23 cellular contexts compared by ENCODE assay signal in the genomic region with DNA sequence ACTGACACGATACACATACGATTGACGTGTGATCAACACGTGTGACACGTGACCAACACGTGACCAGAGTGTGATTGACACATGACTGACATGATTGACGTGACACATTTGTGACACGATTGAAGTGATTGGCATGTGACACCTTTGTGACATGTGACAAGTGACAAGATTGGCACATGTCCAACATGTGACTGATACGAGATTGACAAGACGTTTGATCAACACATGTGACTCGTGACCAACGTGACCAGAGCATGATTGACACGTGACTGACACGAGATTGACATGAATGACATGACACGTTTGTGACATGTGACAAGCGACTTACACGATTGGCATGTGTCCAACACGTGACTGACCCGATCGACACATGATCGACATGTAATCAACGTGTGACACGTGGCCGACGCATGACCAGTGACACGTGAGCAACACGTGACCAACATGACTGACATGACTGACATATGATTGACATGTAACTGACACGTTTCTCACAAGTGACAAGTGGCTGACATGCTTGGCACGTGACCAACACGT. TPM values are rescaled to one million over a fixed set of nuclear protein-coding genes. Genes with fewer than 3 reads are reported as not detected.
A peak's percentile ranks its signal among the peaks of the same experiment; 100 is the strongest.
DNase-seq lines count a peak whose midpoint lies in the region; ATAC-seq, FAIRE-seq and TF ChIP-seq lines count a peak whose summit lies in the region.
"Had no signal": no experiment of that assay in that cellular context is flagged by ENCODE, and none has a peak within 500 bp of the region (broad histone marks: within the 10 kb centered on the region; RNA-seq: fewer than 3 reads in every experiment).

No MANE protein-coding gene starts in this region.

- no peak overlapping the region for H3K4me3 ChIP-seq in K562
- H3K4me3 ChIP-seq in fibroblast of the aortic adventitia (ENCODE audit: low read depth, low read length) = no peak overlapping the region
- H3K4me3 ChIP-seq: breast epithelium, hepatocyte, mucosa of descending colon, neural progenitor cell, prostate gland had no signal

- TF ChIP-seq CTCF in K562 (IDR thresholded peaks at IDR 0.05 in 2 of 3, conservative IDR thresholded peaks at IDR 0.05 in 1 of 3; ENCODE audit: insufficient read depth in 2 of 3, low read depth in 1 of 3, low read length in 3 of 3) = no peak
- no peak for TF ChIP-seq CTCF in fibroblast of the aortic adventitia (IDR thresholded peaks at IDR 0.05; ENCODE audit: insufficient read depth, low read length)

- BruUV-seq in K562 (replicated peaks; lab: Mats Ljungman, UMichigan) = no TSS peak

- no peaks in the 10 kb centered on the region for H3K79me2 ChIP-seq in K562 (ENCODE audit: control insufficient read depth, insufficient read depth, low read length)
- H3K79me2 ChIP-seq: hepatocyte had no signal

- H3K27ac ChIP-seq in K562 (ENCODE audit: extremely low read depth, low read depth, low read length) = no peak overlapping the region; the same call in 2 of the 3 replicates
- H3K27ac ChIP-seq: breast epithelium, hepatocyte, neural progenitor cell, prostate gland had no signal

- H4K20me1 ChIP-seq in K562 (replicated peaks; ENCODE audit: control insufficient read depth, insufficient read depth, low read length) = no peaks in the 10 kb centered on the region

- H3K9ac ChIP-seq in K562 (ENCODE audit: insufficient read depth in 1 of 2, low read depth in 2 of 2, low read length in 2 of 2) = no peak overlapping the region
- H3K9ac ChIP-seq: neural progenitor cell had no signal

- no peak overlapping the region for H2AFZ ChIP-seq in K562 (ENCODE audit: low read depth, low read length)
- H2AFZ ChIP-seq: hepatocyte, neural progenitor cell had no signal

- H3K27me3 ChIP-seq in K562 (ENCODE audit: control insufficient read depth in 2 of 2, insufficient read depth in 2 of 2, low read length in 2 of 2) = no peaks in the 10 kb centered on the region; a peak in 1 of 5 replicates
- H3K27me3 ChIP-seq: breast epithelium, hepatocyte, neural progenitor cell had no signal

- H3K9me3 ChIP-seq in K562 (replicated peaks; ENCODE audit: control insufficient read depth, insufficient read depth, low read depth, low read length) = peaks cover 70% of the 10 kb centered on the region
- H3K9me3 ChIP-seq: prostate gland had no signal

- TF ChIP-seq POLR2A in K562 (conservative IDR thresholded peaks at IDR 0.05) = 0 out of 2 replicates have a peak, but pooled peaks have one; percentile 11

- CTCF ChIA-PET in HEK293T (lab: Yijun Ruan, JAX) (no interaction called here), K562 (lab: Yijun Ruan, JAX; ENCODE audit: low intra/inter-chr PET ratio) (no interaction called here)

- 95% methylated on average over 30 of the region's 30 CpGs for WGBS in K562 (ENCODE audit: insufficient coverage, low coverage, missing lambda C conversion rate)

- intact Hi-C loops in K562 (cut with micrococcal nuclease) = no loop called here

- in situ Hi-C loops in K562 (cut with MboI) = no loop called here

- peaks cover 77% of the 10 kb centered on the region for H3K36me3 ChIP-seq in K562 (ENCODE audit: control insufficient read depth, insufficient read depth, low read length)
- H3K36me3 ChIP-seq: breast epithelium, neural progenitor cell, prostate gland had no signal

- no peak overlapping the region for H3K4me2 ChIP-seq in K562 (ENCODE audit: insufficient read depth, low read length)
- H3K4me2 ChIP-seq: hepatocyte, neural progenitor cell had no signal

- no peaks in the 10 kb centered on the region for H3K9me1 ChIP-seq in K562 (ENCODE audit: control insufficient read depth, insufficient read depth, low read length)

- FAIRE-seq in K562 (lab: Jason Lieb, UNC) = no peak
- FAIRE-seq: endometrium had no signal

- no peaks in the 10 kb centered on the region for H3K4me1 ChIP-seq in K562 (replicated peaks in 1 of 2; ENCODE audit: control insufficient read depth in 2 of 2, insufficient read depth in 2 of 2, low read length in 2 of 2)
- H3K4me1 ChIP-seq: breast epithelium, neural progenitor cell, prostate gland had no signal

- POLR2A ChIA-PET in HEK293T (lab: Yijun Ruan, JAX) (no interaction called here), K562 (lab: Yijun Ruan, JAX) (no interaction called here)

- TF ChIP-seq EP300 in K562 (IDR thresholded peaks at IDR 0.05; ENCODE audit: low read length) = no peak

- DNase-seq in AG20443 (ENCODE audit: low spot score) = peak; percentile 7
- no peak for DNase-seq in HEK293T (ENCODE audit: extremely low spot score)
- DNase-seq in K562 (ENCODE audit: extremely low read depth in 1 of 4, low spot score in 3 of 4) = no peak
- DNase-seq in fibroblast of the aortic adventitia (ENCODE audit: low read depth) = peak; percentile 63
- no peak for DNase-seq in GOT3 (lab: John Stamatoyannopoulos, UW)
- DNase-seq: activated CD4-positive, alpha-beta T cell treated with anti-CD3 and anti-CD28 coated beads, Interleukin-2, amount 50 U/mL, for 48 hours; activated CD4-positive, CD25-positive, alpha-beta regulatory T cell; activated CD8-positive, alpha-beta memory T cell treated with anti-CD3 and anti-CD28 coated beads, Interleukin-2, amount 50 U/mL, for 48 hours; activated naive CD8-positive, alpha-beta T cell treated with anti-CD3 and anti-CD28 coated beads for 36 hours; cortex of kidney; foreskin melanocyte; mucosa of descending colon; NCI-H1417; NCI-H524 had no signal

- no peak for ATAC-seq in K562
- ATAC-seq in HG02678 (IDR thresholded peaks at IDR 0.05; ENCODE audit: unreplicated experiment) = no peak
- ATAC-seq in GM18858 (IDR thresholded peaks at IDR 0.05; ENCODE audit: unreplicated experiment) = no peak
- no peak for ATAC-seq in GM19397 (IDR thresholded peaks at IDR 0.05; ENCODE audit: unreplicated experiment)
- ATAC-seq: mucosa of descending colon, SK-N-SH treated with all-trans-retinoic acid at 6 μM for 48 hours had no signal

- no peak for TF ChIP-seq RAD21 in K562 (CRISPR knock-in tag; conservative IDR thresholded peaks at IDR 0.05 in 1 of 2, IDR thresholded peaks at IDR 0.05 in 1 of 2)

TF ChIP-seq in HEK293T, 16 proteins besides CTCF, POLR2A, EP300 and RAD21:
- no peak for TF ChIP-seq L3MBTL2 (conservative IDR thresholded peaks at IDR 0.05)
- no peak for TF ChIP-seq ARNT (IDR thresholded peaks at IDR 0.05)
- peak; percentile 93 for TF ChIP-seq PKNOX1 (IDR thresholded peaks at IDR 0.05)
TF ChIP-seq in HEK293T: peak in this region for 1.

TF ChIP-seq in K562, 482 proteins besides CTCF, POLR2A, EP300 and RAD21 (continues in another document):
- TF ChIP-seq CAMTA2 (CRISPR knock-in tag; conservative IDR thresholded peaks at IDR 0.05) = no peak
- peak; percentile 70 for TF ChIP-seq NFIC (IDR thresholded peaks at IDR 0.05)
- no peak for TF ChIP-seq ZBTB17 (CRISPR knock-in tag; IDR thresholded peaks at IDR 0.05)
- TF ChIP-seq CBFB (CRISPR knock-in tag; IDR thresholded peaks at IDR 0.05) = peak; percentile 48
- TF ChIP-seq MED1 (CRISPR knock-in tag; IDR thresholded peaks at IDR 0.05; ENCODE audit: borderline replicate concordance) = 0 out of 2 replicates have a peak, but pooled peaks have one; percentile 8
- TF ChIP-seq NELFE (IDR thresholded peaks at IDR 0.05; ENCODE audit: insufficient read depth, insufficient read length) = no peak
- TF ChIP-seq ETS2 (tag; IDR thresholded peaks at IDR 0.05; ENCODE audit: borderline replicate concordance, poor library complexity, severe bottlenecking) = no peak
- TF ChIP-seq NFIX (CRISPR knock-in tag; IDR thresholded peaks at IDR 0.05; ENCODE audit: low read depth) = no peak
- TF ChIP-seq BRD4 (IDR thresholded peaks at IDR 0.05) = no peak
- peak; percentile 89 for TF ChIP-seq PKNOX1 (IDR thresholded peaks at IDR 0.05)
- TF ChIP-seq ZNF431 (CRISPR knock-in tag; IDR thresholded peaks at IDR 0.05) = peak; percentile 59; the same call in 1 of the 2 replicates
- TF ChIP-seq GATA2 (CRISPR knock-in tag; IDR thresholded peaks at IDR 0.05) = peak; percentile 53; the same call in 1 of the 2 replicates
- no peak for TF ChIP-seq NFYB (IDR thresholded peaks at IDR 0.05; ENCODE audit: extremely low read depth, insufficient read length)
- peak in 1 of 2 experiments; percentile 42; a peak in 1 of 4 replicates for TF ChIP-seq KDM4B (IDR thresholded peaks at IDR 0.05; ENCODE audit: borderline replicate concordance in 2 of 2, low read depth in 1 of 2)
- peak; percentile 85 for TF ChIP-seq ARHGAP35 (IDR thresholded peaks at IDR 0.05; ENCODE audit: partially characterized antibody)

RNA-seq across cellular contexts. Expression of gene CRPPA, which starts 22.0 kb away (rescaled TPM):
- 7.4 and 19.6 TPM in 2 replicates for total RNA-seq in K562 (2011; cell fraction: chromatin; rRNA removed; ENCODE audit: low replicate concordance)
- total RNA-seq in K562 (2011; cell fraction: nucleolus; rRNA removed) = 3.8 and 3.9 TPM in 2 replicates
- total RNA-seq in K562 (2011; cell fraction: nucleoplasm; rRNA removed) = 8.7 and 16.9 TPM in 2 replicates
- total RNA-seq in K562 (2014; rRNA removed) (5.9 and 6.6 TPM in 2 replicates), K562 (2014; rRNA removed; fragmentation: Illumina TruSeq; extraction: Trizol) (8.0 and 11.1 TPM in 2 replicates), K562 (2015; rRNA removed; fragmentation: Illumina TruSeq; extraction: Trizol) (13.3 and 14.4 TPM in 2 replicates), K562 (2021) (8.6 and 9.1 TPM in 2 replicates), fibroblast of the aortic adventitia (ENCODE audit: low replicate concordance) (2.5 and 3.2 TPM in 2 replicates)
- polyA plus RNA-seq in K562 (2011; rRNA removed) (5.5 and 7.8 TPM in 2 replicates), K562 (2014; fragmentation: Illumina TruSeq; extraction: Trizol) (4.2 and 4.3 TPM in 2 replicates), K562 (2014; fragmentation: Nextera tagmentation; extraction: Ambion mirVana) (1 to 10 TPM; 3.9 to 8.2 TPM), K562 (2014; rRNA removed) (3.4 and 5.1 TPM in 2 replicates)
- 1.6 and 2.5 TPM in 2 replicates for polyA plus RNA-seq in K562 (2011; cell fraction: cytosol; rRNA removed)
- 3.8 and 3.9 TPM in 2 replicates for polyA plus RNA-seq in K562 (2011; cell fraction: nucleus; rRNA removed)
- 7.4 and 8.8 TPM in 2 replicates for polyA plus RNA-seq in K562 (2012)
- 15.2 and 16.9 TPM in 2 replicates for polyA minus RNA-seq in K562 (2011; rRNA and poly(A)+ RNA removed)
- polyA minus RNA-seq in K562 (2011; cell fraction: cytosol; rRNA and poly(A)+ RNA removed) = 4.2 and 4.9 TPM in 2 replicates
- polyA minus RNA-seq in K562 (2011; cell fraction: nucleus; rRNA and poly(A)+ RNA removed) = 16.7 and 18.3 TPM in 2 replicates

Comparison
In these comparisons a context has a peak if more than half of its experiments do, and no peak if none do; other contexts are left out.
1. DNase-seq: peak in AG20443 (single experiment) and fibroblast of the aortic adventitia (single experiment); none in HEK293T (single experiment), K562 (0 of 4) and GOT3 (single experiment).